8 cellular contexts compared by ENCODE assay signal in genomic region chr12:12008931-12009611, GRCh38.
DNase-seq lines count a peak whose midpoint lies in the region; ATAC-seq and TF ChIP-seq lines count a peak whose summit lies in the region.

No MANE protein-coding gene starts in this region.

- H3K9me3 Mint-ChIP-seq in osteocyte (ENCODE audit: unreplicated experiment) (no peaks in the 10 kb centered on the region), chondrocyte (ENCODE audit: low read depth) (no peaks in the 10 kb centered on the region)

- no peaks in the 10 kb centered on the region for H3K27me3 ChIP-seq in ascending aorta

- TF ChIP-seq CTCF in osteocyte (IDR thresholded peaks at IDR 0.05) = no peak
- TF ChIP-seq CTCF in chondrocyte (IDR thresholded peaks at IDR 0.05) = no peak
- TF ChIP-seq CTCF in ascending aorta (IDR thresholded peaks at IDR 0.05) = no peak

- H3K9me3 ChIP-seq in T-helper 17 cell (ENCODE audit: control insufficient read depth, low read length, poor library complexity, severe bottlenecking) (no peaks in the 10 kb centered on the region), ascending aorta (no peaks in the 10 kb centered on the region)

- H3K4me3 ChIP-seq in ascending aorta = no peak overlapping the region

- ATAC-seq in GM18502 (IDR thresholded peaks at IDR 0.05; ENCODE audit: poor library complexity, unreplicated experiment) = peak; percentile 55
- peak; percentile 54 for ATAC-seq in HG02798 (IDR thresholded peaks at IDR 0.05; ENCODE audit: poor library complexity, unreplicated experiment)
- peak; percentile 77 for ATAC-seq in T-helper 17 cell

- H3K4me1 Mint-ChIP-seq in T-helper 17 cell (peaks cover 56% of the 10 kb centered on the region), osteocyte (ENCODE audit: unreplicated experiment) (peaks cover 19% of the 10 kb centered on the region), chondrocyte (ENCODE audit: low read depth) (peaks cover 21% of the 10 kb centered on the region)

- H3K4me3 Mint-ChIP-seq in T-helper 17 cell (peak overlapping the region; percentile 81), osteocyte (ENCODE audit: unreplicated experiment) (no peak overlapping the region), chondrocyte (ENCODE audit: unreplicated experiment) (no peak overlapping the region)

- no peaks in the 10 kb centered on the region for H3K4me1 ChIP-seq in ascending aorta

- peak overlapping the region; percentile 99 for H3K27ac Mint-ChIP-seq in T-helper 17 cell
- H3K27ac Mint-ChIP-seq in osteocyte (ENCODE audit: unreplicated experiment) = peak overlapping the region; percentile 16
- no peak overlapping the region for H3K27ac Mint-ChIP-seq in chondrocyte (ENCODE audit: unreplicated experiment)

- H3K27ac ChIP-seq in ascending aorta = no peak overlapping the region

- H3K27me3 Mint-ChIP-seq in T-helper 17 cell (no peaks in the 10 kb centered on the region), osteocyte (ENCODE audit: unreplicated experiment) (peaks cover 3% of the 10 kb centered on the region), chondrocyte (ENCODE audit: low read depth) (peaks cover 2% of the 10 kb centered on the region)

- intact Hi-C loops in ascending aorta (cut with DNase I) = no loop called here

- H3K36me3 Mint-ChIP-seq in T-helper 17 cell (ENCODE audit: low read depth) (peaks cover 5% of the 10 kb centered on the region), osteocyte (ENCODE audit: unreplicated experiment) (no peaks in the 10 kb centered on the region), chondrocyte (ENCODE audit: low read depth) (no peaks in the 10 kb centered on the region)

- DNase-seq in NCI-H1105 treated with DMSO at 0.1 percent for 48 hours (lab: John Stamatoyannopoulos, UW) (peak; percentile 83), T-helper 17 cell (peak in 1 of 3 donors; percentile 43), osteocyte (ENCODE audit: extremely low spot score, unreplicated experiment) (no peak), chondrocyte (ENCODE audit: low spot score) (no peak), ascending aorta (ENCODE audit: low spot score in 2 of 2) (no peak)
- peak; percentile 60 for DNase-seq in central memory CD4-positive, alpha-beta T cell

- no peaks in the 10 kb centered on the region for H3K36me3 ChIP-seq in ascending aorta

Comparison
In these comparisons a context has a peak if more than half of its experiments do, and no peak if none do; other contexts are left out.
1. DNase-seq: peak in NCI-H1105 treated with DMSO at 0.1 percent for 48 hours (single experiment) and central memory CD4-positive, alpha-beta T cell (single experiment); none in osteocyte (single experiment), chondrocyte (single experiment) and ascending aorta (0 of 2).
2. Peak in every context shown above with its lines, with median percentiles within 50 percentile points of each other: ATAC-seq.